In the genomic region with DNA sequence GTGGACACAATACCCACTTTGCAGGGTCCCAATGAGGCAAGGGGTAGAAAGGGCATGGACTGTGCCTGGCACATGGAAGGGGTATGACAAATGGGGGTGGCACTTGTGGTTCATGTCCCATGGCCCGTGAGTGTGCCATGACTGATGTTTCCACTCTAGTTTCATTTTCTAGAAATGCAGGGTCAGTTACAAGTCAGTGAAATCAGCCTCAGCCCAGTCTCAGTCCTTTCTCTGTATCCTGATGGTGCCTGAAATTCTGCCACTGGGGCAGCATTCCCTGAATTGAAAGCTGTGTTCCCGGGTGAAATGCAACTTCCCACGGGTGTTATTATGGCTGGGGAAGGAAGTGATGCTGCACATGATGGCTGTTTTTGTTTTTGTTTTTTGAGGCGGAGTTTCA, we compare ENCODE assay signal across 1 cellular context.
TF ChIP-seq lines count a peak whose summit lies in the region.

No MANE protein-coding gene starts in this region.

TF ChIP-seq in GM12878, 131 proteins besides CTCF, POLR2A, EP300 and RAD21 (continued from another document):
- TF ChIP-seq ZBED1 (IDR thresholded peaks at IDR 0.05; ENCODE audit: borderline replicate concordance) (no peak), JUNB (IDR thresholded peaks at IDR 0.05) (no peak), BMI1 (IDR thresholded peaks at IDR 0.05; ENCODE audit: borderline replicate concordance) (no peak), YY1 (IDR thresholded peaks at IDR 0.05; ENCODE audit: low read depth, low read length) (no peak), EED (IDR thresholded peaks at IDR 0.05; ENCODE audit: low read depth) (no peak), ESRRA (IDR thresholded peaks at IDR 0.05; ENCODE audit: low read length) (no peak), USF1 (IDR thresholded peaks at IDR 0.05; ENCODE audit: borderline replicate concordance, extremely low read length, insufficient read depth, low read depth, low read length) (no peak), IKZF1 (conservative IDR thresholded peaks at IDR 0.05) (no peak), ZNF384 (IDR thresholded peaks at IDR 0.05; ENCODE audit: borderline replicate concordance, low read depth, low read length) (no peak), CHD4 (IDR thresholded peaks at IDR 0.05) (no peak), SPI1 (IDR thresholded peaks at IDR 0.05; ENCODE audit: borderline replicate concordance, insufficient read depth, low read depth, low read length) (no peak), CEBPB (IDR thresholded peaks at IDR 0.05; ENCODE audit: borderline replicate concordance in 1 of 2, low read depth in 2 of 2, low read length in 2 of 2) (no peak), ZNF592 (IDR thresholded peaks at IDR 0.05) (no peak), ZSCAN29 (IDR thresholded peaks at IDR 0.05) (no peak)
- TF ChIP-seq, protein P1, sequence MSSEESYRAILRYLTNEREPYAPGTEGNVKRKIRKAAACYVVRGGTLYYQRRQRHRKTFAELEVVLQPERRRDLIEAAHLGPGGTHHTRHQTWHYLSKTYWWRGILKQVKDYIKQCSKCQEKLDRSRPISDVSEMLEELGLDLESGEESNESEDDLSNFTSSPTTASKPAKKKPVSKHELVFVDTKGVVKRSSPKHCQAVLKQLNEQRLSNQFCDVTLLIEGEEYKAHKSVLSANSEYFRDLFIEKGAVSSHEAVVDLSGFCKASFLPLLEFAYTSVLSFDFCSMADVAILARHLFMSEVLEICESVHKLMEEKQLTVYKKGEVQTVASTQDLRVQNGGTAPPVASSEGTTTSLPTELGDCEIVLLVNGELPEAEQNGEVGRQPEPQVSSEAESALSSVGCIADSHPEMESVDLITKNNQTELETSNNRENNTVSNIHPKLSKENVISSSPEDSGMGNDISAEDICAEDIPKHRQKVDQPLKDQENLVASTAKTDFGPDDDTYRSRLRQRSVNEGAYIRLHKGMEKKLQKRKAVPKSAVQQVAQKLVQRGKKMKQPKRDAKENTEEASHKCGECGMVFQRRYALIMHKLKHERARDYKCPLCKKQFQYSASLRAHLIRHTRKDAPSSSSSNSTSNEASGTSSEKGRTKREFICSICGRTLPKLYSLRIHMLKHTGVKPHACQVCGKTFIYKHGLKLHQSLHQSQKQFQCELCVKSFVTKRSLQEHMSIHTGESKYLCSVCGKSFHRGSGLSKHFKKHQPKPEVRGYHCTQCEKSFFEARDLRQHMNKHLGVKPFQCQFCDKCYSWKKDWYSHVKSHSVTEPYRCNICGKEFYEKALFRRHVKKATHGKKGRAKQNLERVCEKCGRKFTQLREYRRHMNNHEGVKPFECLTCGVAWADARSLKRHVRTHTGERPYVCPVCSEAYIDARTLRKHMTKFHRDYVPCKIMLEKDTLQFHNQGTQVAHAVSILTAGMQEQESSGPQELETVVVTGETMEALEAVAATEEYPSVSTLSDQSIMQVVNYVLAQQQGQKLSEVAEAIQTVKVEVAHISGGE (CRISPR knock-in tag; IDR thresholded peaks at IDR 0.05) = no peak
- TF ChIP-seq, protein P2, sequence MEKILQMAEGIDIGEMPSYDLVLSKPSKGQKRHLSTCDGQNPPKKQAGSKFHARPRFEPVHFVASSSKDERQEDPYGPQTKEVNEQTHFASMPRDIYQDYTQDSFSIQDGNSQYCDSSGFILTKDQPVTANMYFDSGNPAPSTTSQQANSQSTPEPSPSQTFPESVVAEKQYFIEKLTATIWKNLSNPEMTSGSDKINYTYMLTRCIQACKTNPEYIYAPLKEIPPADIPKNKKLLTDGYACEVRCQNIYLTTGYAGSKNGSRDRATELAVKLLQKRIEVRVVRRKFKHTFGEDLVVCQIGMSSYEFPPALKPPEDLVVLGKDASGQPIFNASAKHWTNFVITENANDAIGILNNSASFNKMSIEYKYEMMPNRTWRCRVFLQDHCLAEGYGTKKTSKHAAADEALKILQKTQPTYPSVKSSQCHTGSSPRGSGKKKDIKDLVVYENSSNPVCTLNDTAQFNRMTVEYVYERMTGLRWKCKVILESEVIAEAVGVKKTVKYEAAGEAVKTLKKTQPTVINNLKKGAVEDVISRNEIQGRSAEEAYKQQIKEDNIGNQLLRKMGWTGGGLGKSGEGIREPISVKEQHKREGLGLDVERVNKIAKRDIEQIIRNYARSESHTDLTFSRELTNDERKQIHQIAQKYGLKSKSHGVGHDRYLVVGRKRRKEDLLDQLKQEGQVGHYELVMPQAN (conservative IDR thresholded peaks at IDR 0.05) = no peak
- TF ChIP-seq, protein P3, sequence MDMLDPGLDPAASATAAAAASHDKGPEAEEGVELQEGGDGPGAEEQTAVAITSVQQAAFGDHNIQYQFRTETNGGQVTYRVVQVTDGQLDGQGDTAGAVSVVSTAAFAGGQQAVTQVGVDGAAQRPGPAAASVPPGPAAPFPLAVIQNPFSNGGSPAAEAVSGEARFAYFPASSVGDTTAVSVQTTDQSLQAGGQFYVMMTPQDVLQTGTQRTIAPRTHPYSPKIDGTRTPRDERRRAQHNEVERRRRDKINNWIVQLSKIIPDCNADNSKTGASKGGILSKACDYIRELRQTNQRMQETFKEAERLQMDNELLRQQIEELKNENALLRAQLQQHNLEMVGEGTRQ (IDR thresholded peaks at IDR 0.05; ENCODE audit: borderline replicate concordance, low read depth, low read length) = no peak
- TF ChIP-seq, protein P4, sequence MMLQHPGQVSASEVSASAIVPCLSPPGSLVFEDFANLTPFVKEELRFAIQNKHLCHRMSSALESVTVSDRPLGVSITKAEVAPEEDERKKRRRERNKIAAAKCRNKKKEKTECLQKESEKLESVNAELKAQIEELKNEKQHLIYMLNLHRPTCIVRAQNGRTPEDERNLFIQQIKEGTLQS (IDR thresholded peaks at IDR 0.05; ENCODE audit: borderline replicate concordance, extremely low read depth, low read depth, low read length) = no peak
- TF ChIP-seq, protein P5, sequence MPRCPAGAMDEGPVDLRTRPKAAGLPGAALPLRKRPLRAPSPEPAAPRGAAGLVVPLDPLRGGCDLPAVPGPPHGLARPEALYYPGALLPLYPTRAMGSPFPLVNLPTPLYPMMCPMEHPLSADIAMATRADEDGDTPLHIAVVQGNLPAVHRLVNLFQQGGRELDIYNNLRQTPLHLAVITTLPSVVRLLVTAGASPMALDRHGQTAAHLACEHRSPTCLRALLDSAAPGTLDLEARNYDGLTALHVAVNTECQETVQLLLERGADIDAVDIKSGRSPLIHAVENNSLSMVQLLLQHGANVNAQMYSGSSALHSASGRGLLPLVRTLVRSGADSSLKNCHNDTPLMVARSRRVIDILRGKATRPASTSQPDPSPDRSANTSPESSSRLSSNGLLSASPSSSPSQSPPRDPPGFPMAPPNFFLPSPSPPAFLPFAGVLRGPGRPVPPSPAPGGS (IDR thresholded peaks at IDR 0.05; ENCODE audit: borderline replicate concordance, insufficient read depth, low read depth, low read length, poor library complexity, severe bottlenecking) = no peak
